6 cellular contexts compared by ENCODE assay signal in genomic region chr9:133359420-133360175, GRCh38. TPM values are rescaled to one million over a fixed set of nuclear protein-coding genes. Genes with fewer than 3 reads are reported as not detected.
DNase-seq lines count a peak whose midpoint lies in the region; ATAC-seq and TF ChIP-seq lines count a peak whose summit lies in the region.

No MANE protein-coding gene starts in this region.

- CTCF ChIA-PET in PC-3 (lab: Charles Lee), result no interaction called here

- ATAC-seq in PC-3 (no peak), HG03196 (IDR thresholded peaks at IDR 0.05; ENCODE audit: unreplicated experiment) (no peak), HG03439 (IDR thresholded peaks at IDR 0.05; ENCODE audit: unreplicated experiment) (no peak)

- no peaks in the 10 kb centered on the region for H3K9me2 ChIP-seq in PC-3 (replicated peaks; ENCODE audit: low read length)

- no peak overlapping the region for H2AFZ ChIP-seq in PC-3 (ENCODE audit: low read length)

- TF ChIP-seq CTCF in PC-3 (conservative IDR thresholded peaks at IDR 0.05; ENCODE audit: low read depth, low read length), result peak; percentile 24; the same call in 1 of the 2 replicates

- POLR2A ChIA-PET in PC-3 (lab: Charles Lee; ENCODE audit: unreplicated experiment), result no interaction called here

- peaks cover 11% of the 10 kb centered on the region for H3K36me3 ChIP-seq in PC-3 (ENCODE audit: low read depth, low read length)

- peaks cover 39% of the 10 kb centered on the region for H3K79me2 ChIP-seq in PC-3 (ENCODE audit: low read length)

- H3K4me3 ChIP-seq in PC-3 (ENCODE audit: low read length), result no peak overlapping the region

- H3K4me1 ChIP-seq in PC-3 (ENCODE audit: insufficient read depth, low read length), result peaks cover 11% of the 10 kb centered on the region

- BruUV-seq in PC-3 (replicated peaks; lab: Mats Ljungman, UMichigan), result no TSS peak

- H3K4me2 ChIP-seq in PC-3 (ENCODE audit: low read length), result no peak overlapping the region

- no peak overlapping the region for H3K9ac ChIP-seq in PC-3 (ENCODE audit: low read length)

- H3K9me3 ChIP-seq in PC-3 (ENCODE audit: low read length), result no peaks in the 10 kb centered on the region

- intact Hi-C loops in PC-3 (cut with micrococcal nuclease), result loop anchor here (5.0 kb wide), 1 partner anchor 128 kb away; no protein-coding TSS in a partner anchor

- H3F3A ChIP-seq in PC-3 (ENCODE audit: low read length, unreplicated experiment), result no peaks in the 10 kb centered on the region

- peak; percentile 51 for DNase-seq in DMS 273 treated with DMSO at 0.1 percent for 48 hours (lab: John Stamatoyannopoulos, UW)
- no peak for DNase-seq in PC-3
- peak; percentile 62 for DNase-seq in iPS-NIHi11 (ENCODE audit: low spot score)
- no peak for DNase-seq in NCI-H1048 (lab: John Stamatoyannopoulos, UW)

- no peaks in the 10 kb centered on the region for H3K27me3 ChIP-seq in PC-3 (ENCODE audit: low read length)

- H3K27ac ChIP-seq in PC-3 (ENCODE audit: low read length), result no peak overlapping the region

- H4K20me1 ChIP-seq in PC-3 (ENCODE audit: low read length), result no peaks in the 10 kb centered on the region

RNA-seq across cellular contexts. Expression of gene SURF2, which starts 3.2 kb away (rescaled TPM):
- 103 and 134 TPM in 2 replicates for total RNA-seq in PC-3 (2014; rRNA removed)

RNA-seq across cellular contexts. Expression of gene SURF1, which starts 3.3 kb away (rescaled TPM):
- 15.7 and 28.1 TPM in 2 replicates for total RNA-seq in PC-3 (2014; rRNA removed)

RNA-seq across cellular contexts. Expression of gene RPL7A, which starts 11.6 kb away (rescaled TPM):
- total RNA-seq in PC-3 (2014; rRNA removed), result 998 and 1,156 TPM in 2 replicates

RNA-seq across cellular contexts. Expression of gene MED22, which starts 11.7 kb away (rescaled TPM):
- 20.5 and 24.5 TPM in 2 replicates for total RNA-seq in PC-3 (2014; rRNA removed)

RNA-seq across cellular contexts. Expression of gene SURF4, which starts 16.3 kb away (rescaled TPM):
- 161 and 173 TPM in 2 replicates for total RNA-seq in PC-3 (2014; rRNA removed)

Comparison
In these comparisons a context has a peak if more than half of its experiments do, and no peak if none do; other contexts are left out.
1. DNase-seq: peak in DMS 273 treated with DMSO at 0.1 percent for 48 hours (single experiment) and iPS-NIHi11 (single experiment); none in PC-3 (single experiment) and NCI-H1048 (single experiment).